In genomic region chr3:72162649-72163184, GRCh38 we compare ENCODE assay signal across 22 cellular contexts.
A peak's percentile ranks its signal among the peaks of the same experiment; 100 is the strongest.
DNase-seq lines count a peak whose midpoint lies in the region; ATAC-seq and TF ChIP-seq lines count a peak whose summit lies in the region.
"Had no signal": no experiment of that assay in that cellular context is flagged by ENCODE, and none has a peak within 500 bp of the region (broad histone marks: within the 10 kb centered on the region; RNA-seq: fewer than 3 reads in every experiment).

No MANE protein-coding gene starts in this region.

- H3K27ac ChIP-seq in VCaP (peak overlapping the region; percentile 51), gastroesophageal sphincter (peak overlapping the region in 3 of 4 donors; percentile 18 to 29 (median 21)), substantia nigra (ENCODE audit: low read depth, low read length, poor library complexity, severe bottlenecking) (peak overlapping the region; percentile 9)

- H3K4me3 ChIP-seq in GM12865 (ENCODE audit: low read depth, low read length) (no peak overlapping the region), gastroesophageal sphincter (no peak overlapping the region)

- no peak for ATAC-seq in gastroesophageal sphincter
- ATAC-seq: natural killer cell, SK-N-SH treated with all-trans-retinoic acid at 6 μM for 48 hours, T-helper 17 cell had no signal

- H3K36me3 ChIP-seq in gastroesophageal sphincter = no peaks in the 10 kb centered on the region

- no peak for TF ChIP-seq CTCF in GM12865 (IDR thresholded peaks at IDR 0.05; ENCODE audit: insufficient read depth, low read depth, low read length, missing control alignments)
- no peak for TF ChIP-seq CTCF in VCaP (conservative IDR thresholded peaks at IDR 0.05)
- TF ChIP-seq CTCF in gastroesophageal sphincter (IDR thresholded peaks at IDR 0.05) = no peak

- H3K4me1 ChIP-seq in gastroesophageal sphincter = peaks cover 0 to 14% (median 6%) of the 10 kb centered on the region in 3 donors

- no peak for TF ChIP-seq EP300 in gastroesophageal sphincter (IDR thresholded peaks at IDR 0.05)

- DNase-seq in GM12865 (ENCODE audit: low read depth) (peak; percentile 52), substantia nigra (lab: John Stamatoyannopoulos, UW) (no peak), HCEC 1CT (no peak), cardiac septum (ENCODE audit: low spot score) (no peak), NCI-H2029 treated with DMSO at 0.1 percent for 48 hours (lab: John Stamatoyannopoulos, UW) (no peak)
- DNase-seq: activated CD4-positive, alpha-beta T cell treated with anti-CD3 and anti-CD28 coated beads for 4 hours; activated CD8-positive, alpha-beta memory T cell treated with anti-CD3 and anti-CD28 coated beads for 24 hours; activated effector memory CD4-positive, alpha-beta T cell treated with Interleukin-2 at 50 U/mL for 16 hours; activated naive CD8-positive, alpha-beta T cell treated with anti-CD3 and anti-CD28 coated beads for 36 hours; aorta; CD4-positive, alpha-beta memory T cell; KG1; kidney; natural killer cell; NCI-H1417 treated with DMSO at 0.1 percent for 48 hours; NCI-H446; NCI-H82; stimulated activated CD4-positive, alpha-beta T cell treated with anti-CD3 and anti-CD28 coated beads, Interleukin-2, amount 100 ng/mL, for 24 hours; T-helper 17 cell had no signal

- H3K9me3 ChIP-seq in gastroesophageal sphincter = no peaks in the 10 kb centered on the region

- 84% methylated on average over 4 of the region's 6 CpGs; no CpG with 5 or more reads in 1 of the 2 donors for WGBS in gastroesophageal sphincter (ENCODE audit: low coverage in 1 of 2), 2 donors

- no peaks in the 10 kb centered on the region for H3K27me3 ChIP-seq in gastroesophageal sphincter

- intact Hi-C loops in cardiac septum (cut with DNase I) = no loop called here

- no peak for TF ChIP-seq POLR2A in gastroesophageal sphincter (IDR thresholded peaks at IDR 0.05)
